Comparison of ENCODE assay signal across 8 cellular contexts in the genomic region with DNA sequence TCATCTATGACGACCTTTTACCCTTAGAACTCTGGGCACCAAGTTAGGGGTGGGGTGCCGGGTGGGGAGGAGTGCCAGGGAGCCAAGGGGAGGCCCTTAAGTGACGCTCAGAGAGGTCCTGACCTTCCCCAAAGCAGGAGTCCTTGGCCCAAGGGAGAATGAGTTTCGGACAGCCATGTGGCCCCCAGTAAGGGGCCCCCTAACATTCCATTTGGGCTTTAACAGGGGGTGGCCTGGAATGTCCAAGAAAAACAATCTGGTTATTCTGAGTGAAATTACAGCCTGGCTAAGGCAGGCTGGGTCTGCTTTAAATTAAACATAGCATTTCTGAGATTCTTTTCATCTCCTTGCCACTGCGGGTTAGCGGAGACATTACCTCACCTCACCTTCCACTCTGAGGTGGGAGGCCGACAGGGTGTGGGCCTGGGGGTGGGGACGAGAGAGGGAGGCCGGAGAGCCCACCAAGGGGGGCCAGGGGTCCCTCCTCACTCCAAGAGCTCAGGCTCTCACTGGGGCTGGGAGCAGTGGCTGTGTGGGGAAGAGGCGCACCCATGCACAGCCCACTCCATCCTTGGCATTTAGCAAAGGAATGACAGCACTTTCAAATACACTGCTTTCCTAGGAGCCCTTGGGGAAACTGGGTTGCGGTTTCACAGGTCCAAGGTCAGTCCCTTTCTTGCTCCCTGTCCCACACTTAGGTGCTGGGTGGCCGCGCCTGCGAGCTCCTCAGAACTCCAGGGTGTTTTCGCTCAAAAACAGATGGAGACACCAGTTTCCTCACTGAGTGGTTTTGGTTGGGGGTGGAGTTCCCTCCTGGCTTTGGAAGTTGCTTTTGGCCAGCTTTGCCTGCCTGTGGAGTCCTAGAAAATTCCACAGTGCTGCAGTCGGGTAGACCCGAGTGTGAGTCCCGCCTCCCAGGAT.
A peak's percentile ranks its signal among the peaks of the same experiment; 100 is the strongest.
DNase-seq lines count a peak whose midpoint lies in the region; ATAC-seq and TF ChIP-seq lines count a peak whose summit lies in the region.

No MANE protein-coding gene starts in this region.

- peak; percentile 27; the same call in 1 of the 2 replicates for ATAC-seq in WTC11
- peak; percentile 51 to 60 for ATAC-seq in left cardiac atrium

- H3K4me1 Mint-ChIP-seq in WTC11: peaks cover 7% of the 10 kb centered on the region

- no peaks in the 10 kb centered on the region for H3K27me3 ChIP-seq in WERI-Rb-1 (ENCODE audit: insufficient read depth, low read depth, severe bottlenecking)

- H3K27me3 Mint-ChIP-seq in WTC11 (ENCODE audit: low read depth): no peaks in the 10 kb centered on the region; the same call in 1 of the 2 replicates

- DNase-seq in GM04503 (ENCODE audit: low read depth) (peak; percentile 69), WTC11 (ENCODE audit: low spot score) (no peak), left cardiac atrium (peak; percentile 75), smooth muscle cell of the brain vasculature (ENCODE audit: low read depth, low spot score) (peak; percentile 46), WERI-Rb-1 (no peak), LoVo (ENCODE audit: low spot score) (no peak), epidermal melanocyte (ENCODE audit: insufficient read length, low spot score) (no peak), NCI-H1436 treated with DMSO at 0.1 percent for 48 hours (lab: John Stamatoyannopoulos, UW) (no peak)

- H3K9me3 ChIP-seq in WERI-Rb-1 (ENCODE audit: severe bottlenecking): no peaks in the 10 kb centered on the region

- no peak overlapping the region for H3K27ac Mint-ChIP-seq in WTC11

- no peak overlapping the region for H3K27ac ChIP-seq in WERI-Rb-1

- H3K36me3 ChIP-seq in WERI-Rb-1: no peaks in the 10 kb centered on the region

- TF ChIP-seq CTCF in WTC11 (IDR thresholded peaks at IDR 0.05) (no peak), WERI-Rb-1 (IDR thresholded peaks at IDR 0.05; ENCODE audit: low read depth, low read length) (no peak)

- H3K4me3 Mint-ChIP-seq in WTC11: no peak overlapping the region

- H3K4me3 ChIP-seq in WERI-Rb-1 (ENCODE audit: low read depth, low read length): no peak overlapping the region

- peaks cover 3% of the 10 kb centered on the region; the same call in 1 of the 2 replicates for H3K36me3 Mint-ChIP-seq in WTC11

- POLR2A ChIA-PET in WTC11 (lab: Charles Lee): no interaction called here

- H3K9me3 Mint-ChIP-seq in WTC11: peaks cover 4% of the 10 kb centered on the region

- intact Hi-C loops in left cardiac atrium (cut with DNase I): no loop called here

- CTCF ChIA-PET in WTC11 (lab: Charles Lee): interaction anchor here (1.0 kb wide), 1 partner anchor 171 kb away, joined by 4 read pairs; no protein-coding TSS in a partner anchor

TF ChIP-seq in WTC11, 78 proteins besides CTCF, POLR2A, EP300 and RAD21:
- no peak for TF ChIP-seq PRRX2 (CRISPR knock-in tag; IDR thresholded peaks at IDR 0.05)
- no peak for TF ChIP-seq ELF4 (CRISPR knock-in tag; IDR thresholded peaks at IDR 0.05; ENCODE audit: low read depth)
- no peak for TF ChIP-seq FOXP1 (CRISPR knock-in tag; IDR thresholded peaks at IDR 0.05; ENCODE audit: borderline replicate concordance)
- no peak for TF ChIP-seq KAT7 (CRISPR knock-in tag; IDR thresholded peaks at IDR 0.05; ENCODE audit: borderline replicate concordance)
- TF ChIP-seq, protein P1, sequence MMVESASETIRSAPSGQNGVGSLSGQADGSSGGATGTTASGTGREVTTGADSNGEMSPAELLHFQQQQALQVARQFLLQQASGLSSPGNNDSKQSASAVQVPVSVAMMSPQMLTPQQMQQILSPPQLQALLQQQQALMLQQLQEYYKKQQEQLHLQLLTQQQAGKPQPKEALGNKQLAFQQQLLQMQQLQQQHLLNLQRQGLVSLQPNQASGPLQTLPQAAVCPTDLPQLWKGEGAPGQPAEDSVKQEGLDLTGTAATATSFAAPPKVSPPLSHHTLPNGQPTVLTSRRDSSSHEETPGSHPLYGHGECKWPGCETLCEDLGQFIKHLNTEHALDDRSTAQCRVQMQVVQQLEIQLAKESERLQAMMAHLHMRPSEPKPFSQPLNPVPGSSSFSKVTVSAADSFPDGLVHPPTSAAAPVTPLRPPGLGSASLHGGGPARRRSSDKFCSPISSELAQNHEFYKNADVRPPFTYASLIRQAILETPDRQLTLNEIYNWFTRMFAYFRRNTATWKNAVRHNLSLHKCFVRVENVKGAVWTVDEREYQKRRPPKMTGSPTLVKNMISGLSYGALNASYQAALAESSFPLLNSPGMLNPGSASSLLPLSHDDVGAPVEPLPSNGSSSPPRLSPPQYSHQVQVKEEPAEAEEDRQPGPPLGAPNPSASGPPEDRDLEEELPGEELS (CRISPR knock-in tag; IDR thresholded peaks at IDR 0.05): no peak
- TF ChIP-seq NR2C2 (CRISPR knock-in tag; IDR thresholded peaks at IDR 0.05): no peak
- TF ChIP-seq ZNF396 (CRISPR knock-in tag; IDR thresholded peaks at IDR 0.05; ENCODE audit: borderline replicate concordance): no peak
- TF ChIP-seq CBFB (CRISPR knock-in tag; IDR thresholded peaks at IDR 0.05; ENCODE audit: low read depth): no peak
TF ChIP-seq in WTC11: peak in this region for 0.

Comparison
In these comparisons a context has a peak if more than half of its experiments do, and no peak if none do; other contexts are left out.
1. DNase-seq: peak in GM04503 (single experiment), left cardiac atrium (single experiment) and smooth muscle cell of the brain vasculature (single experiment); none in WTC11 (single experiment), WERI-Rb-1 (single experiment), LoVo (single experiment), epidermal melanocyte (single experiment) and NCI-H1436 treated with DMSO at 0.1 percent for 48 hours (single experiment).